ENCODE assay signal across 1 cellular context in the genomic region with DNA sequence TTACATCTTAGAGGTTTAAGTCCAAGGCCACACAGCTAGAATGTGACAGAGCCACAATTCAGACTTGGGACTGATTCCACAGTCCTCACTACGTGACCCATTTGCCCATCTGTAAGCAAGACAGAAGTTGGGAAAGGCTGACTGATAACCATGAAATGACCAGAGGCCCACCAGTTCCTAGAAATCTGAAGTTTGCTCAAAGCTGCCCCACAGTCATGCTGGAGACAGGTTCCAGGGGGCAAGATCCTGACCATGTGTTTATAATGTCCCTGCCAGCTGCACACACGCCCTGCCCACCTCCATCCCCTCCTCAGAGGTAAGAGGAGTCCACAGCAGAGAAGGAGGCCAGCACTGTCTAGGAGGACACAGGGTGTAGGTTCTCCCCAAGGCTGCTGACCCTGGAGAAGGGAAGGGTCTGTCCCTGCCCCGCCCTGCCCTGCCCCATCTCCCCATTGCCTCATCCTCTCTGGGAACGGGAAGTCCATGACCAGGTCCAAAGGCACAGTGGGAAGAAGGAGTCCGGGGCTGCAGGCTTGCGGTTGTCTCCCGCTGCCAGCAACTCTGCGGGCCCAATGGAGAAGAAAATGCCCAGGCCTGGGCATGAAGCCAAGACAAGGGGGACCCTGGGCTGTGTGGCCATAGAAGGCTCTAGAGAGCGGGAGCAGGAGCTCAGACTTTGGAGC.
TF ChIP-seq lines count a peak whose summit lies in the region.

No MANE protein-coding gene starts in this region.

TF ChIP-seq in HepG2, 621 proteins besides CTCF, POLR2A, EP300 and RAD21 (continued from another document and continues in another):
- TF ChIP-seq, protein P1, sequence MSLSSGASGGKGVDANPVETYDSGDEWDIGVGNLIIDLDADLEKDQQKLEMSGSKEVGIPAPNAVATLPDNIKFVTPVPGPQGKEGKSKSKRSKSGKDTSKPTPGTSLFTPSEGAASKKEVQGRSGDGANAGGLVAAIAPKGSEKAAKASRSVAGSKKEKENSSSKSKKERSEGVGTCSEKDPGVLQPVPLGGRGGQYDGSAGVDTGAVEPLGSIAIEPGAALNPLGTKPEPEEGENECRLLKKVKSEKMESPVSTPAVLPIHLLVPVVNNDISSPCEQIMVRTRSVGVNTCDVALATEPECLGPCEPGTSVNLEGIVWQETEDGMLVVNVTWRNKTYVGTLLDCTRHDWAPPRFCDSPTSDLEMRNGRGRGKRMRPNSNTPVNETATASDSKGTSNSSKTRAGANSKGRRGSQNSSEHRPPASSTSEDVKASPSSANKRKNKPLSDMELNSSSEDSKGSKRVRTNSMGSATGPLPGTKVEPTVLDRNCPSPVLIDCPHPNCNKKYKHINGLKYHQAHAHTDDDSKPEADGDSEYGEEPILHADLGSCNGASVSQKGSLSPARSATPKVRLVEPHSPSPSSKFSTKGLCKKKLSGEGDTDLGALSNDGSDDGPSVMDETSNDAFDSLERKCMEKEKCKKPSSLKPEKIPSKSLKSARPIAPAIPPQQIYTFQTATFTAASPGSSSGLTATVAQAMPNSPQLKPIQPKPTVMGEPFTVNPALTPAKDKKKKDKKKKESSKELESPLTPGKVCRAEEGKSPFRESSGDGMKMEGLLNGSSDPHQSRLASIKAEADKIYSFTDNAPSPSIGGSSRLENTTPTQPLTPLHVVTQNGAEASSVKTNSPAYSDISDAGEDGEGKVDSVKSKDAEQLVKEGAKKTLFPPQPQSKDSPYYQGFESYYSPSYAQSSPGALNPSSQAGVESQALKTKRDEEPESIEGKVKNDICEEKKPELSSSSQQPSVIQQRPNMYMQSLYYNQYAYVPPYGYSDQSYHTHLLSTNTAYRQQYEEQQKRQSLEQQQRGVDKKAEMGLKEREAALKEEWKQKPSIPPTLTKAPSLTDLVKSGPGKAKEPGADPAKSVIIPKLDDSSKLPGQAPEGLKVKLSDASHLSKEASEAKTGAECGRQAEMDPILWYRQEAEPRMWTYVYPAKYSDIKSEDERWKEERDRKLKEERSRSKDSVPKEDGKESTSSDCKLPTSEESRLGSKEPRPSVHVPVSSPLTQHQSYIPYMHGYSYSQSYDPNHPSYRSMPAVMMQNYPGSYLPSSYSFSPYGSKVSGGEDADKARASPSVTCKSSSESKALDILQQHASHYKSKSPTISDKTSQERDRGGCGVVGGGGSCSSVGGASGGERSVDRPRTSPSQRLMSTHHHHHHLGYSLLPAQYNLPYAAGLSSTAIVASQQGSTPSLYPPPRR (CRISPR knock-in tag; IDR thresholded peaks at IDR 0.05; ENCODE audit: borderline replicate concordance): peak; percentile 62; the same call in 1 of the 2 replicates
- TF ChIP-seq REXO4 (CRISPR knock-in tag; IDR thresholded peaks at IDR 0.05; ENCODE audit: borderline replicate concordance) (0 out of 2 replicates have a peak, but pooled peaks have one; percentile 51), JUND (CRISPR knock-in tag; IDR thresholded peaks at IDR 0.05) (peak; percentile 31; the same call in 1 of the 2 replicates), ZNF337 (CRISPR knock-in tag; IDR thresholded peaks at IDR 0.05; ENCODE audit: borderline replicate concordance, low read depth) (0 out of 2 replicates have a peak, but pooled peaks have one; percentile 49), NBN (conservative IDR thresholded peaks at IDR 0.05) (no peak), SCMH1 (CRISPR knock-in tag; IDR thresholded peaks at IDR 0.05; ENCODE audit: borderline replicate concordance) (no peak), AKAP8 (CRISPR knock-in tag; IDR thresholded peaks at IDR 0.05) (no peak), KDM6A (CRISPR knock-in tag; IDR thresholded peaks at IDR 0.05; ENCODE audit: low read depth) (0 out of 2 replicates have a peak, but pooled peaks have one; percentile 54), ZSCAN29 (CRISPR knock-in tag; conservative IDR thresholded peaks at IDR 0.05) (peak; percentile 63; the same call in 1 of the 2 replicates), ZNF598 (CRISPR knock-in tag; IDR thresholded peaks at IDR 0.05; ENCODE audit: borderline replicate concordance) (0 out of 2 replicates have a peak, but pooled peaks have one; percentile 29), ATF7-NPFF (CRISPR knock-in tag; IDR thresholded peaks at IDR 0.05; ENCODE audit: low read depth) (no peak), ZNF549 (CRISPR knock-in tag; IDR thresholded peaks at IDR 0.05) (no peak), NFIB (CRISPR knock-in tag; IDR thresholded peaks at IDR 0.05; ENCODE audit: borderline replicate concordance) (no peak), ONECUT2 (CRISPR knock-in tag; IDR thresholded peaks at IDR 0.05) (no peak), KDM5B (CRISPR knock-in tag; IDR thresholded peaks at IDR 0.05; ENCODE audit: borderline replicate concordance) (0 out of 2 replicates have a peak, but pooled peaks have one; percentile 19), SMAD3 (CRISPR knock-in tag; IDR thresholded peaks at IDR 0.05) (no peak), ZNF350 (CRISPR knock-in tag; IDR thresholded peaks at IDR 0.05; ENCODE audit: borderline replicate concordance, low read depth) (peak; percentile 21; the same call in 1 of the 2 replicates), SOX13 (IDR thresholded peaks at IDR 0.05) (no peak; the same call in 1 of the 2 replicates), SOX13 (CRISPR knock-in tag; conservative IDR thresholded peaks at IDR 0.05 in 1 of 2, IDR thresholded peaks at IDR 0.05 in 1 of 2) (peak in 1 of 2 experiments; percentile 36; a peak in 2 of 4 replicates), ZNF143 (CRISPR knock-in tag; IDR thresholded peaks at IDR 0.05) (no peak), HNF4A (CRISPR knock-in tag; IDR thresholded peaks at IDR 0.05) (peak; percentile 90), MED13 (CRISPR knock-in tag; IDR thresholded peaks at IDR 0.05) (0 out of 2 replicates have a peak, but pooled peaks have one; percentile 38), ELF4 (CRISPR knock-in tag; IDR thresholded peaks at IDR 0.05; ENCODE audit: borderline replicate concordance) (no peak), ATRX (CRISPR knock-in tag; IDR thresholded peaks at IDR 0.05; ENCODE audit: borderline replicate concordance) (no peak), RELA (CRISPR knock-in tag; IDR thresholded peaks at IDR 0.05) (no peak), ASH2L (IDR thresholded peaks at IDR 0.05; ENCODE audit: insufficient read length, low read depth, low read length) (no peak), HES4 (CRISPR knock-in tag; IDR thresholded peaks at IDR 0.05; ENCODE audit: borderline replicate concordance) (peak; percentile 18; the same call in 1 of the 2 replicates), PPARG (CRISPR knock-in tag; conservative IDR thresholded peaks at IDR 0.05) (0 out of 2 replicates have a peak, but pooled peaks have one; percentile 16)
- TF ChIP-seq, protein P2, sequence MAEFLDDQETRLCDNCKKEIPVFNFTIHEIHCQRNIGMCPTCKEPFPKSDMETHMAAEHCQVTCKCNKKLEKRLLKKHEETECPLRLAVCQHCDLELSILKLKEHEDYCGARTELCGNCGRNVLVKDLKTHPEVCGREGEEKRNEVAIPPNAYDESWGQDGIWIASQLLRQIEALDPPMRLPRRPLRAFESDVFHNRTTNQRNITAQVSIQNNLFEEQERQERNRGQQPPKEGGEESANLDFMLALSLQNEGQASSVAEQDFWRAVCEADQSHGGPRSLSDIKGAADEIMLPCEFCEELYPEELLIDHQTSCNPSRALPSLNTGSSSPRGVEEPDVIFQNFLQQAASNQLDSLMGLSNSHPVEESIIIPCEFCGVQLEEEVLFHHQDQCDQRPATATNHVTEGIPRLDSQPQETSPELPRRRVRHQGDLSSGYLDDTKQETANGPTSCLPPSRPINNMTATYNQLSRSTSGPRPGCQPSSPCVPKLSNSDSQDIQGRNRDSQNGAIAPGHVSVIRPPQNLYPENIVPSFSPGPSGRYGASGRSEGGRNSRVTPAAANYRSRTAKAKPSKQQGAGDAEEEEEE (CRISPR knock-in tag; IDR thresholded peaks at IDR 0.05; ENCODE audit: borderline replicate concordance): no peak
- TF ChIP-seq, protein P3, sequence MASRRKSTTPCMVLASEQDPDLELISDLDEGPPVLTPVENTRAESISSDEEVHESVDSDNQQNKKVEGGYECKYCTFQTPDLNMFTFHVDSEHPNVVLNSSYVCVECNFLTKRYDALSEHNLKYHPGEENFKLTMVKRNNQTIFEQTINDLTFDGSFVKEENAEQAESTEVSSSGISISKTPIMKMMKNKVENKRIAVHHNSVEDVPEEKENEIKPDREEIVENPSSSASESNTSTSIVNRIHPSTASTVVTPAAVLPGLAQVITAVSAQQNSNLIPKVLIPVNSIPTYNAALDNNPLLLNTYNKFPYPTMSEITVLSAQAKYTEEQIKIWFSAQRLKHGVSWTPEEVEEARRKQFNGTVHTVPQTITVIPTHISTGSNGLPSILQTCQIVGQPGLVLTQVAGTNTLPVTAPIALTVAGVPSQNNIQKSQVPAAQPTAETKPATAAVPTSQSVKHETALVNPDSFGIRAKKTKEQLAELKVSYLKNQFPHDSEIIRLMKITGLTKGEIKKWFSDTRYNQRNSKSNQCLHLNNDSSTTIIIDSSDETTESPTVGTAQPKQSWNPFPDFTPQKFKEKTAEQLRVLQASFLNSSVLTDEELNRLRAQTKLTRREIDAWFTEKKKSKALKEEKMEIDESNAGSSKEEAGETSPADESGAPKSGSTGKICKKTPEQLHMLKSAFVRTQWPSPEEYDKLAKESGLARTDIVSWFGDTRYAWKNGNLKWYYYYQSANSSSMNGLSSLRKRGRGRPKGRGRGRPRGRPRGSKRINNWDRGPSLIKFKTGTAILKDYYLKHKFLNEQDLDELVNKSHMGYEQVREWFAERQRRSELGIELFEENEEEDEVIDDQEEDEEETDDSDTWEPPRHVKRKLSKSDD (CRISPR knock-in tag; IDR thresholded peaks at IDR 0.05; ENCODE audit: low read depth): peak; percentile 88
- TF ChIP-seq, protein P4, sequence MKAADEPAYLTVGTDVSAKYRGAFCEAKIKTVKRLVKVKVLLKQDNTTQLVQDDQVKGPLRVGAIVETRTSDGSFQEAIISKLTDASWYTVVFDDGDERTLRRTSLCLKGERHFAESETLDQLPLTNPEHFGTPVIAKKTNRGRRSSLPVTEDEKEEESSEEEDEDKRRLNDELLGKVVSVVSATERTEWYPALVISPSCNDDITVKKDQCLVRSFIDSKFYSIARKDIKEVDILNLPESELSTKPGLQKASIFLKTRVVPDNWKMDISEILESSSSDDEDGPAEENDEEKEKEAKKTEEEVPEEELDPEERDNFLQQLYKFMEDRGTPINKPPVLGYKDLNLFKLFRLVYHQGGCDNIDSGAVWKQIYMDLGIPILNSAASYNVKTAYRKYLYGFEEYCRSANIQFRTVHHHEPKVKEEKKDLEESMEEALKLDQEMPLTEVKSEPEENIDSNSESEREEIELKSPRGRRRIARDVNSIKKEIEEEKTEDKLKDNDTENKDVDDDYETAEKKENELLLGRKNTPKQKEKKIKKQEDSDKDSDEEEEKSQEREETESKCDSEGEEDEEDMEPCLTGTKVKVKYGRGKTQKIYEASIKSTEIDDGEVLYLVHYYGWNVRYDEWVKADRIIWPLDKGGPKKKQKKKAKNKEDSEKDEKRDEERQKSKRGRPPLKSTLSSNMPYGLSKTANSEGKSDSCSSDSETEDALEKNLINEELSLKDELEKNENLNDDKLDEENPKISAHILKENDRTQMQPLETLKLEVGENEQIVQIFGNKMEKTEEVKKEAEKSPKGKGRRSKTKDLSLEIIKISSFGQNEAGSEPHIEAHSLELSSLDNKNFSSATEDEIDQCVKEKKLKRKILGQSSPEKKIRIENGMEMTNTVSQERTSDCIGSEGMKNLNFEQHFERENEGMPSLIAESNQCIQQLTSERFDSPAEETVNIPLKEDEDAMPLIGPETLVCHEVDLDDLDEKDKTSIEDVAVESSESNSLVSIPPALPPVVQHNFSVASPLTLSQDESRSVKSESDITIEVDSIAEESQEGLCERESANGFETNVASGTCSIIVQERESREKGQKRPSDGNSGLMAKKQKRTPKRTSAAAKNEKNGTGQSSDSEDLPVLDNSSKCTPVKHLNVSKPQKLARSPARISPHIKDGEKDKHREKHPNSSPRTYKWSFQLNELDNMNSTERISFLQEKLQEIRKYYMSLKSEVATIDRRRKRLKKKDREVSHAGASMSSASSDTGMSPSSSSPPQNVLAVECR (CRISPR knock-in tag; IDR thresholded peaks at IDR 0.05; ENCODE audit: borderline replicate concordance): peak; percentile 49; the same call in 1 of the 2 replicates
- TF ChIP-seq, protein P5, sequence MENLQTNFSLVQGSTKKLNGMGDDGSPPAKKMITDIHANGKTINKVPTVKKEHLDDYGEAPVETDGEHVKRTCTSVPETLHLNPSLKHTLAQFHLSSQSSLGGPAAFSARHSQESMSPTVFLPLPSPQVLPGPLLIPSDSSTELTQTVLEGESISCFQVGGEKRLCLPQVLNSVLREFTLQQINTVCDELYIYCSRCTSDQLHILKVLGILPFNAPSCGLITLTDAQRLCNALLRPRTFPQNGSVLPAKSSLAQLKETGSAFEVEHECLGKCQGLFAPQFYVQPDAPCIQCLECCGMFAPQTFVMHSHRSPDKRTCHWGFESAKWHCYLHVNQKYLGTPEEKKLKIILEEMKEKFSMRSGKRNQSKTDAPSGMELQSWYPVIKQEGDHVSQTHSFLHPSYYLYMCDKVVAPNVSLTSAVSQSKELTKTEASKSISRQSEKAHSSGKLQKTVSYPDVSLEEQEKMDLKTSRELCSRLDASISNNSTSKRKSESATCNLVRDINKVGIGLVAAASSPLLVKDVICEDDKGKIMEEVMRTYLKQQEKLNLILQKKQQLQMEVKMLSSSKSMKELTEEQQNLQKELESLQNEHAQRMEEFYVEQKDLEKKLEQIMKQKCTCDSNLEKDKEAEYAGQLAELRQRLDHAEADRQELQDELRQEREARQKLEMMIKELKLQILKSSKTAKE (CRISPR knock-in tag; IDR thresholded peaks at IDR 0.05; ENCODE audit: borderline replicate concordance): peak; percentile 80
- TF ChIP-seq, protein P6, sequence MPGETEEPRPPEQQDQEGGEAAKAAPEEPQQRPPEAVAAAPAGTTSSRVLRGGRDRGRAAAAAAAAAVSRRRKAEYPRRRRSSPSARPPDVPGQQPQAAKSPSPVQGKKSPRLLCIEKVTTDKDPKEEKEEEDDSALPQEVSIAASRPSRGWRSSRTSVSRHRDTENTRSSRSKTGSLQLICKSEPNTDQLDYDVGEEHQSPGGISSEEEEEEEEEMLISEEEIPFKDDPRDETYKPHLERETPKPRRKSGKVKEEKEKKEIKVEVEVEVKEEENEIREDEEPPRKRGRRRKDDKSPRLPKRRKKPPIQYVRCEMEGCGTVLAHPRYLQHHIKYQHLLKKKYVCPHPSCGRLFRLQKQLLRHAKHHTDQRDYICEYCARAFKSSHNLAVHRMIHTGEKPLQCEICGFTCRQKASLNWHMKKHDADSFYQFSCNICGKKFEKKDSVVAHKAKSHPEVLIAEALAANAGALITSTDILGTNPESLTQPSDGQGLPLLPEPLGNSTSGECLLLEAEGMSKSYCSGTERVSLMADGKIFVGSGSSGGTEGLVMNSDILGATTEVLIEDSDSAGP (CRISPR knock-in tag; IDR thresholded peaks at IDR 0.05; ENCODE audit: borderline replicate concordance): peak; percentile 81
- TF ChIP-seq, protein P7, sequence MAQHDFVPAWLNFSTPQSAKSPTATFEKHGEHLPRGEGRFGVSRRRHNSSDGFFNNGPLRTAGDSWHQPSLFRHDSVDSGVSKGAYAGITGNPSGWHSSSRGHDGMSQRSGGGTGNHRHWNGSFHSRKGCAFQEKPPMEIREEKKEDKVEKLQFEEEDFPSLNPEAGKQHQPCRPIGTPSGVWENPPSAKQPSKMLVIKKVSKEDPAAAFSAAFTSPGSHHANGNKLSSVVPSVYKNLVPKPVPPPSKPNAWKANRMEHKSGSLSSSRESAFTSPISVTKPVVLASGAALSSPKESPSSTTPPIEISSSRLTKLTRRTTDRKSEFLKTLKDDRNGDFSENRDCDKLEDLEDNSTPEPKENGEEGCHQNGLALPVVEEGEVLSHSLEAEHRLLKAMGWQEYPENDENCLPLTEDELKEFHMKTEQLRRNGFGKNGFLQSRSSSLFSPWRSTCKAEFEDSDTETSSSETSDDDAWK (CRISPR knock-in tag; IDR thresholded peaks at IDR 0.05): no peak
